Comparison of ENCODE assay signal across 8 cellular contexts in genomic region chr18:79393181-79393598, GRCh38. TPM values are rescaled to one million over a fixed set of nuclear protein-coding genes. Genes with fewer than 3 reads are reported as not detected.
A peak's percentile ranks its signal among the peaks of the same experiment; 100 is the strongest.
DNase-seq lines count a peak whose midpoint lies in the region; ATAC-seq, FAIRE-seq and TF ChIP-seq lines count a peak whose summit lies in the region.

No MANE protein-coding gene starts in this region.

- H3K27ac Mint-ChIP-seq in progenitor cell of endocrine pancreas: peak overlapping the region; percentile 49

- no peak for ATAC-seq in GM18511 (IDR thresholded peaks at IDR 0.05; ENCODE audit: unreplicated experiment)

- no peaks in the 10 kb centered on the region for H3K36me3 Mint-ChIP-seq in progenitor cell of endocrine pancreas (ENCODE audit: insufficient read depth)

- H3K9me3 ChIP-seq in SJSA1 (replicated peaks) (0 out of 2 replicates have a peak, but pooled peaks cover 2% of the 10 kb centered on the region), esophagus squamous epithelium (no peaks in the 10 kb centered on the region)

- intact Hi-C loops in esophagus squamous epithelium (cut with DNase I): no loop called here

- H3K4me1 ChIP-seq in SJSA1 (replicated peaks) (peaks cover 28% of the 10 kb centered on the region), esophagus squamous epithelium (peaks cover 21 to 46% (median 33%) of the 10 kb centered on the region in 3 donors)

- H3K4me1 Mint-ChIP-seq in progenitor cell of endocrine pancreas (ENCODE audit: low read depth): peaks cover 4% of the 10 kb centered on the region

- peaks cover 71% of the 10 kb centered on the region for H3K27me3 Mint-ChIP-seq in progenitor cell of endocrine pancreas

- H3K27ac ChIP-seq in SJSA1: peak overlapping the region; percentile 88
- H3K27ac ChIP-seq in esophagus squamous epithelium: peak overlapping the region; percentile 75 to 93 (median 88)

- H3K36me3 ChIP-seq in SJSA1 (no peaks in the 10 kb centered on the region), esophagus squamous epithelium (no peaks in the 10 kb centered on the region)

- FAIRE-seq in H54 (lab: Jason Lieb, UNC): no peak

- peak overlapping the region; percentile 53 for H3K4me3 Mint-ChIP-seq in progenitor cell of endocrine pancreas (ENCODE audit: low read depth)

- no peaks in the 10 kb centered on the region for H3K9me3 Mint-ChIP-seq in progenitor cell of endocrine pancreas (ENCODE audit: low read depth)

- H3K27me3 ChIP-seq in SJSA1 (replicated peaks) (peaks cover 5% of the 10 kb centered on the region; the same call in 1 of the 2 replicates), esophagus squamous epithelium (peaks cover 0 to 93% (median 3%) of the 10 kb centered on the region in 4 donors)

- DNase-seq in H54 (ENCODE audit: insufficient read length, low spot score): peak; percentile 24
- no peak for DNase-seq in SJSA1 (ENCODE audit: low read depth in 1 of 2, low spot score in 2 of 2)
- DNase-seq in esophagus squamous epithelium (lab: John Stamatoyannopoulos, UW): no peak
- DNase-seq in progenitor cell of endocrine pancreas (ENCODE audit: low spot score, unreplicated experiment): no peak
- no peak for DNase-seq in NCI-H187 treated with DMSO at 0.1 percent for 48 hours (lab: John Stamatoyannopoulos, UW)
- DNase-seq in GOT3 (lab: John Stamatoyannopoulos, UW): no peak
- DNase-seq in NCI-H1436 (lab: John Stamatoyannopoulos, UW): no peak

- H3K4me3 ChIP-seq in SJSA1: peak overlapping the region; percentile 48
- peak overlapping the region in 3 of 4 donors; percentile 45 to 71 (median 62) for H3K4me3 ChIP-seq in esophagus squamous epithelium

- 6 to 11% methylated on average over 10 to 22 of the region's 30 CpGs for WGBS in esophagus squamous epithelium, 2 donors

- no peak for TF ChIP-seq CTCF in esophagus squamous epithelium (IDR thresholded peaks at IDR 0.05)
- TF ChIP-seq CTCF in progenitor cell of endocrine pancreas (IDR thresholded peaks at IDR 0.05; ENCODE audit: unreplicated experiment): no peak

- TF ChIP-seq POLR2A in H54 (IDR thresholded peaks at IDR 0.05; ENCODE audit: low read depth, low read length) (no peak), esophagus squamous epithelium (IDR thresholded peaks at IDR 0.05) (no peak)

RNA-seq across cellular contexts. Expression of gene NFATC1, which starts 2.5 kb away (rescaled TPM):
- total RNA-seq in SJSA1 (2014; rRNA removed; shearing (Covaris generic)): 2.2 and 3.4 TPM in 2 replicates
- 1 to 10 TPM in 3 of 4 donors, under 1 TPM in 1; 0.79 to 4.8 (median 2.6) TPM for total RNA-seq in esophagus squamous epithelium
- total RNA-seq in progenitor cell of endocrine pancreas: 4.5 and 5.6 TPM in 2 replicates
